Comparison of ENCODE assay signal across 30 cellular contexts in genomic region chr14:90464481-90464880, GRCh38.
"Had no signal": no experiment of that assay in that cellular context is flagged by ENCODE, and none has a peak within 500 bp of the region (broad histone marks: within the 10 kb centered on the region; RNA-seq: fewer than 3 reads in every experiment).

No MANE protein-coding gene starts in this region.

- H3K9me3 Mint-ChIP-seq: activated CD4-positive, alpha-beta memory T cell treated with anti-CD3 and anti-CD28 coated beads for 36 hours; central memory CD8-positive, alpha-beta T cell; dendritic cell treated with granulocyte-macrophage colony-stimulating factor and Interleukin-4, amounts not matched to agents 40 ng/mL and 50 ng/mL, for 4 days; effector memory CD8-positive, alpha-beta T cell; T-helper 2 cell treated with Interferon-gamma antibody and Interleukin-4, amounts not matched to agents 5 μg/mL and 100 μg/mL, for 36 hours had no signal

- H3K4me1 ChIP-seq: esophagus muscularis mucosa, foreskin keratinocyte, gastrocnemius medialis, heart left ventricle had no signal

- H3K4me1 Mint-ChIP-seq: activated B cell treated with CpG ODN at 0.5 μM for 24 hours; activated T-helper 17 cell treated with anti-CD3 and anti-CD28 coated beads, Interleukin-2, amount 50 U/mL, for 72 hours; central memory CD8-positive, alpha-beta T cell had no signal

- H3K4me3 Mint-ChIP-seq: activated B cell treated with CpG ODN at 0.5 μM for 24 hours; activated CD4-positive, alpha-beta memory T cell treated with anti-CD3 and anti-CD28 coated beads for 36 hours; activated CD8-positive, alpha-beta T cell treated with anti-CD3 and anti-CD28 coated beads, Interleukin-2, amount 10 ng/mL, durations not matched to agents 7 days and 5 days; activated naive CD8-positive, alpha-beta T cell; activated T-cell treated with anti-CD3 and anti-CD28 coated beads, Interleukin-2, amount 50 U/mL, for 4 hours; activated T-helper 17 cell treated with anti-CD3 and anti-CD28 coated beads, Interleukin-2, amount 50 U/mL, for 72 hours; central memory CD8-positive, alpha-beta T cell; dendritic cell treated with granulocyte-macrophage colony-stimulating factor and Interleukin-4, amounts not matched to agents 40 ng/mL and 50 ng/mL, for 4 days; effector memory CD8-positive, alpha-beta T cell; T-helper 17 cell; T-helper 2 cell treated with Interferon-gamma antibody and Interleukin-4, amounts not matched to agents 5 μg/mL and 100 μg/mL, for 36 hours had no signal

- H3K36me3 ChIP-seq: brain microvascular endothelial cell, esophagus muscularis mucosa, gastrocnemius medialis, heart left ventricle, WERI-Rb-1 had no signal

- H3K36me3 Mint-ChIP-seq: activated CD4-positive, alpha-beta memory T cell treated with anti-CD3 and anti-CD28 coated beads for 36 hours; activated naive CD8-positive, alpha-beta T cell had no signal

- H3K27me3 Mint-ChIP-seq: activated naive CD8-positive, alpha-beta T cell had no signal

- H3K27ac Mint-ChIP-seq: activated B cell treated with CpG ODN at 0.5 μM for 24 hours; activated CD4-positive, alpha-beta memory T cell treated with anti-CD3 and anti-CD28 coated beads for 36 hours; activated CD8-positive, alpha-beta T cell treated with anti-CD3 and anti-CD28 coated beads, Interleukin-2, amount 10 ng/mL, durations not matched to agents 7 days and 5 days; activated naive CD8-positive, alpha-beta T cell; activated T-helper 17 cell treated with anti-CD3 and anti-CD28 coated beads, Interleukin-2, amount 50 U/mL, for 72 hours; dendritic cell treated with granulocyte-macrophage colony-stimulating factor and Interleukin-4, amounts not matched to agents 40 ng/mL and 50 ng/mL, for 4 days; effector memory CD8-positive, alpha-beta T cell; T-helper 17 cell; T-helper 2 cell treated with Interferon-gamma antibody and Interleukin-4, amounts not matched to agents 5 μg/mL and 100 μg/mL, for 36 hours had no signal

- H3K27ac ChIP-seq: brain microvascular endothelial cell, coronary artery, dorsolateral prefrontal cortex, esophagus muscularis mucosa, foreskin keratinocyte, gastrocnemius medialis, heart left ventricle, WERI-Rb-1 had no signal

- H3K4me3 ChIP-seq: coronary artery, dorsolateral prefrontal cortex, esophagus muscularis mucosa, gastrocnemius medialis, heart left ventricle had no signal

- DNase-seq: activated B cell treated with CpG ODN at 0.5 μM for 24 hours; activated CD4-positive, alpha-beta memory T cell treated with anti-CD3 and anti-CD28 coated beads for 36 hours; activated CD4-positive, alpha-beta T cell treated with anti-CD3 and anti-CD28 coated beads for 48 hours; activated CD8-positive, alpha-beta T cell treated with anti-CD3 and anti-CD28 coated beads, Interleukin-2, amount 10 ng/mL, durations not matched to agents 7 days and 5 days; activated effector memory CD4-positive, alpha-beta T cell treated with Interleukin-2 at 50 U/mL for 16 hours; activated gamma-delta T cell treated with Interleukin-2 at 50 U/mL for 16 hours; activated naive CD4-positive, alpha-beta T cell treated with anti-CD3 and anti-CD28 coated beads, Interleukin-2, amount 50 U/mL, for 16 hours; activated naive CD4-positive, alpha-beta T cell treated with Interleukin-2 at 50 U/mL for 16 hours; activated T-cell treated with anti-CD3 and anti-CD28 coated beads, Interleukin-2, amount 50 U/mL, for 4 hours; amniotic stem cell; anterior cingulate cortex; brain microvascular endothelial cell; dorsolateral prefrontal cortex; effector memory CD8-positive, alpha-beta T cell; erythroblast; foreskin keratinocyte; gastrocnemius medialis; glutamatergic neuron; heart left ventricle; T-helper 1 cell; T-helper 17 cell; T1000; WERI-Rb-1 had no signal

- H3K9me3 ChIP-seq: esophagus muscularis mucosa had no signal

- H3K27me3 ChIP-seq: brain microvascular endothelial cell, dorsolateral prefrontal cortex, esophagus muscularis mucosa, gastrocnemius medialis, heart left ventricle had no signal
